In genomic region chr22:21418974-21419638, GRCh38 we compare ENCODE assay signal across 9 cellular contexts. TPM values are rescaled to one million over a fixed set of nuclear protein-coding genes. Genes with fewer than 3 reads are reported as not detected.
DNase-seq lines count a peak whose midpoint lies in the region; ATAC-seq, FAIRE-seq and TF ChIP-seq lines count a peak whose summit lies in the region.
"Not testable (repeated sequence)": the region's sequence is repeated elsewhere in the genome, so short reads cannot be mapped to it uniquely, and the experiment has no call there.
"Had no signal": no experiment of that assay in that cellular context is flagged by ENCODE, and none has a peak within 500 bp of the region (broad histone marks: within the 10 kb centered on the region; RNA-seq: fewer than 3 reads in every experiment).

No MANE protein-coding gene starts in this region.

- not testable (repeated sequence) for H3K4me1 Mint-ChIP-seq in GM23338

- H3K9me1 ChIP-seq in K562 (ENCODE audit: control insufficient read depth, insufficient read depth, low read length), result not testable (repeated sequence)

- peak; percentile 3 for DNase-seq in BE2C
- DNase-seq in GM23338 (ENCODE audit: low spot score); RWPE2 (ENCODE audit: low spot score); K562 (ENCODE audit: extremely low read depth in 1 of 4, low spot score in 3 of 4); aorta: not testable (repeated sequence)
- DNase-seq in right atrium auricular region (ENCODE audit: low spot score), result peak; percentile 42
- peak; percentile 84 for DNase-seq in mesenteric fat pad (ENCODE audit: low spot score)

- H3K9me3 Mint-ChIP-seq in GM23338, result not testable (repeated sequence)

- H3K4me2 ChIP-seq in GM23338 (peak overlapping the region; percentile 65; the same call in 1 of the 2 replicates), K562 (ENCODE audit: insufficient read depth, low read length) (peak overlapping the region; percentile 77), skeletal muscle satellite cell (ENCODE audit: low read length) (peak overlapping the region; percentile 39)

- ATAC-seq in GM23338, result not testable (repeated sequence)
- ATAC-seq in RWPE2 (ENCODE audit: low read depth) (peak; percentile 67), K562 (peak; percentile 1), aorta (ENCODE audit: low FRiP score) (peak; percentile 4)

- CTCF ChIA-PET in K562 (lab: Yijun Ruan, JAX; ENCODE audit: low intra/inter-chr PET ratio), result not testable (repeated sequence)

- H3K4me3 Mint-ChIP-seq in GM23338, result not testable (repeated sequence)

- H3K27ac ChIP-seq in GM23338 (ENCODE audit: low read depth); RWPE2 (ENCODE audit: poor library complexity, severe bottlenecking); right atrium auricular region; aorta (ENCODE audit: low read depth in 1 of 2, low read length in 2 of 2): not testable (repeated sequence)
- peak overlapping the region; percentile 57; the same call in 2 of the 3 replicates for H3K27ac ChIP-seq in K562 (ENCODE audit: extremely low read depth, low read depth, low read length)

- not testable (repeated sequence) for H3K27me3 Mint-ChIP-seq in GM23338 (ENCODE audit: insufficient read depth, low read depth, poor library complexity)

- not testable (repeated sequence) for FAIRE-seq in K562 (lab: Jason Lieb, UNC)

- TF ChIP-seq CTCF in BE2C (IDR thresholded peaks at IDR 0.05; ENCODE audit: low read depth, low read length); GM23338 (conservative IDR thresholded peaks at IDR 0.05; ENCODE audit: low read depth in 2 of 2); RWPE2 (IDR thresholded peaks at IDR 0.05; ENCODE audit: poor library complexity, severe bottlenecking); K562 (IDR thresholded peaks at IDR 0.05 in 2 of 3, conservative IDR thresholded peaks at IDR 0.05 in 1 of 3; ENCODE audit: insufficient read depth in 2 of 3, low read depth in 1 of 3, low read length in 3 of 3); right atrium auricular region (IDR thresholded peaks at IDR 0.05): not testable (repeated sequence)

- intact Hi-C loops in K562 (cut with micrococcal nuclease); aorta (cut with DNase I): not testable (repeated sequence)

- in situ Hi-C loops in K562 (cut with MboI), result loop anchor here (25.0 kb wide), 2 partner anchors 518 to 1118 kb away; no protein-coding TSS in a partner anchor

- not testable (repeated sequence) for H3F3A ChIP-seq in GM23338 (replicated peaks; ENCODE audit: low read depth)

- not testable (repeated sequence) for H3K9me3 ChIP-seq in BE2C; RWPE2 (ENCODE audit: severe bottlenecking); K562 (replicated peaks; ENCODE audit: control insufficient read depth, insufficient read depth, low read depth, low read length); right atrium auricular region; skeletal muscle satellite cell (replicated peaks; ENCODE audit: low read length); aorta (ENCODE audit: control insufficient read depth, low read length)

- not testable (repeated sequence) for H3K4me1 ChIP-seq in BE2C; GM23338 (ENCODE audit: insufficient read depth); RWPE2 (ENCODE audit: insufficient read depth, poor library complexity, severe bottlenecking); K562 (replicated peaks in 1 of 2; ENCODE audit: control insufficient read depth in 2 of 2, insufficient read depth in 2 of 2, low read length in 2 of 2); right atrium auricular region; skeletal muscle satellite cell (ENCODE audit: control insufficient read depth, insufficient read depth, low read length); aorta (ENCODE audit: control insufficient read depth in 1 of 2, insufficient read depth in 2 of 2, low read length in 2 of 2)

- H3K36me3 ChIP-seq in BE2C; GM23338 (ENCODE audit: insufficient read depth); RWPE2 (ENCODE audit: low read depth); K562 (ENCODE audit: control insufficient read depth, insufficient read depth, low read length); right atrium auricular region; skeletal muscle satellite cell (ENCODE audit: insufficient read depth, low read length); aorta (ENCODE audit: control insufficient read depth in 1 of 2, insufficient read depth in 2 of 2, low read length in 1 of 2): not testable (repeated sequence)

- H3K9me2 ChIP-seq in GM23338 (ENCODE audit: insufficient read depth), result not testable (repeated sequence)

- not testable (repeated sequence) for TF ChIP-seq POLR2A in K562 (conservative IDR thresholded peaks at IDR 0.05)

- TF ChIP-seq RAD21 in K562 (CRISPR knock-in tag; conservative IDR thresholded peaks at IDR 0.05 in 1 of 2, IDR thresholded peaks at IDR 0.05 in 1 of 2), result not testable (repeated sequence)

- not testable (repeated sequence) for H2AFZ ChIP-seq in GM23338; K562 (ENCODE audit: low read depth, low read length)

- not testable (repeated sequence) for TF ChIP-seq EP300 in K562 (IDR thresholded peaks at IDR 0.05; ENCODE audit: low read length)

- WGBS in K562 (ENCODE audit: insufficient coverage, low coverage, missing lambda C conversion rate), result 33% methylated on average over 5 of the region's 15 CpGs
- WGBS in aorta, 2 donors, result 79% methylated on average over 5 of the region's 15 CpGs

- H3K36me3 Mint-ChIP-seq in GM23338 (ENCODE audit: low read depth), result not testable (repeated sequence)

- POLR2A ChIA-PET in K562 (lab: Yijun Ruan, JAX), result not testable (repeated sequence)

- H3K4me3 ChIP-seq in BE2C (ENCODE audit: low read depth, low read length); GM23338; RWPE2 (ENCODE audit: severe bottlenecking); right atrium auricular region; skeletal muscle satellite cell (ENCODE audit: low read length); aorta (ENCODE audit: low read length in 2 of 2): not testable (repeated sequence)
- peak overlapping the region; percentile 25; the same call in 1 of the 2 replicates for H3K4me3 ChIP-seq in K562

- TSS peak; percentile 85 for BruUV-seq in K562 (replicated peaks; lab: Mats Ljungman, UMichigan)

- not testable (repeated sequence) for H3K79me2 ChIP-seq in GM23338 (replicated peaks; ENCODE audit: insufficient read depth); K562 (ENCODE audit: control insufficient read depth, insufficient read depth, low read length)

- peak overlapping the region; percentile 60 to 85 for H3K9ac ChIP-seq in K562 (ENCODE audit: insufficient read depth in 1 of 2, low read depth in 2 of 2, low read length in 2 of 2)
- H3K9ac ChIP-seq in skeletal muscle satellite cell (ENCODE audit: low read depth, low read length), result not testable (repeated sequence)

- H3K27ac Mint-ChIP-seq in GM23338, result not testable (repeated sequence)

- H4K20me1 ChIP-seq in GM23338 (replicated peaks; ENCODE audit: insufficient read depth); K562 (replicated peaks; ENCODE audit: control insufficient read depth, insufficient read depth, low read length): not testable (repeated sequence)

- H3K27me3 ChIP-seq in BE2C; GM23338 (ENCODE audit: insufficient read depth); RWPE2 (ENCODE audit: insufficient read depth, poor library complexity, severe bottlenecking); K562 (ENCODE audit: control insufficient read depth in 2 of 2, insufficient read depth in 2 of 2, low read length in 2 of 2); right atrium auricular region; skeletal muscle satellite cell (ENCODE audit: control insufficient read depth, insufficient read depth, low read length); aorta (ENCODE audit: control insufficient read depth in 1 of 2, insufficient read depth in 2 of 2, low read length in 1 of 2): not testable (repeated sequence)

RNA-seq across cellular contexts. Expression of gene HIC2, which starts 1.9 kb away (rescaled TPM):
- polyA plus RNA-seq in BE2C (2012; ENCODE audit: insufficient read depth, insufficient read length, low read depth), result 22.8 TPM
- 28.0 and 34.0 TPM in 2 replicates for total RNA-seq in GM23338 (2014; rRNA removed; shearing (Covaris generic))
- polyA plus RNA-seq in GM23338 (2016; fragmentation: Nextera tagmentation; extraction: Ambion mirVana), result 7.7 and 8.0 TPM in 2 replicates
- 56.9 and 123 TPM in 2 replicates for total RNA-seq in K562 (2011; cell fraction: chromatin; rRNA removed; ENCODE audit: low replicate concordance)
- 77.2 and 88.6 TPM in 2 replicates for total RNA-seq in K562 (2011; cell fraction: nucleolus; rRNA removed)
- 64.3 and 67.2 TPM in 2 replicates for total RNA-seq in K562 (2011; cell fraction: nucleoplasm; rRNA removed)
- 68.3 and 85.5 TPM in 2 replicates for total RNA-seq in K562 (2014; rRNA removed)
- total RNA-seq in K562 (2014; rRNA removed; fragmentation: Illumina TruSeq; extraction: Trizol), result 25.5 and 25.6 TPM in 2 replicates
- 51.0 and 51.9 TPM in 2 replicates for total RNA-seq in K562 (2015; rRNA removed; fragmentation: Illumina TruSeq; extraction: Trizol)
- total RNA-seq in K562 (2021), result 104 and 117 TPM in 2 replicates
- 19.7 and 20.7 TPM in 2 replicates for polyA plus RNA-seq in K562 (2011; rRNA removed)
- polyA plus RNA-seq in K562 (2011; cell fraction: cytosol; rRNA removed), result 25.5 and 39.2 TPM in 2 replicates
- polyA plus RNA-seq in K562 (2011; cell fraction: nucleus; rRNA removed), result 39.9 and 64.1 TPM in 2 replicates
- 40.2 and 58.7 TPM in 2 replicates for polyA plus RNA-seq in K562 (2012)
- polyA plus RNA-seq in K562 (2014; fragmentation: Illumina TruSeq; extraction: Trizol), result 35.5 and 50.6 TPM in 2 replicates
- polyA plus RNA-seq in K562 (2014; fragmentation: Nextera tagmentation; extraction: Ambion mirVana), result 1 to 10 TPM; 1.7 to 2.6 TPM
- 40.8 and 41.4 TPM in 2 replicates for polyA plus RNA-seq in K562 (2014; rRNA removed)
- polyA minus RNA-seq in K562 (2011; rRNA and poly(A)+ RNA removed), result 20.9 and 37.6 TPM in 2 replicates
- 47.0 and 61.2 TPM in 2 replicates for polyA minus RNA-seq in K562 (2011; cell fraction: cytosol; rRNA and poly(A)+ RNA removed)
- polyA minus RNA-seq in K562 (2011; cell fraction: nucleus; rRNA and poly(A)+ RNA removed), result 31.5 and 40.1 TPM in 2 replicates
- total RNA-seq in right atrium auricular region, result 1 to 10 TPM; 1.8 to 3.3 TPM
- 5.5 TPM for total RNA-seq in mesenteric fat pad
- 2.5 and 3.3 TPM in 2 replicates for total RNA-seq in skeletal muscle satellite cell (2012; rRNA removed)
- 1 to 10 TPM; 4.7 to 5.4 TPM for total RNA-seq in aorta
- 1 to 10 TPM in 1 of 2 donors, under 1 TPM in 1; 0.38 to 1.1 TPM for polyA plus RNA-seq in aorta

RNA-seq across cellular contexts. Expression of gene RIMBP3B, which starts 35.6 kb away (rescaled TPM):
- polyA plus RNA-seq in BE2C (2012; ENCODE audit: insufficient read depth, insufficient read length, low read depth), result 0.20 TPM
- 0.04 and 0.10 TPM in 2 replicates for total RNA-seq in GM23338 (2014; rRNA removed; shearing (Covaris generic))
- 0.09 and 0.21 TPM in 2 replicates for polyA plus RNA-seq in GM23338 (2016; fragmentation: Nextera tagmentation; extraction: Ambion mirVana)
- total RNA-seq in K562 (2011; cell fraction: chromatin; rRNA removed; ENCODE audit: low replicate concordance), result 0.60 TPM in 1 of 2 replicates, not detected in the other
- total RNA-seq in K562 (2011; cell fraction: nucleolus; rRNA removed), result 0.13 and 1.0 TPM in 2 replicates
- total RNA-seq in K562 (2011; cell fraction: nucleoplasm; rRNA removed), result 0.29 and 0.46 TPM in 2 replicates
- total RNA-seq in K562 (2014; rRNA removed), result 0.14 and 0.37 TPM in 2 replicates
- total RNA-seq in K562 (2014; rRNA removed; fragmentation: Illumina TruSeq; extraction: Trizol), result 0.18 and 0.19 TPM in 2 replicates
- total RNA-seq in K562 (2015; rRNA removed; fragmentation: Illumina TruSeq; extraction: Trizol), result 0.23 and 0.29 TPM in 2 replicates
- 0.55 and 0.78 TPM in 2 replicates for total RNA-seq in K562 (2021)
- 0.03 and 0.16 TPM in 2 replicates for polyA plus RNA-seq in K562 (2011; rRNA removed)
- polyA plus RNA-seq in K562 (2011; cell fraction: cytosol; rRNA removed), result 0.06 and 0.13 TPM in 2 replicates
- polyA plus RNA-seq in K562 (2011; cell fraction: nucleus; rRNA removed), result 0.08 and 0.18 TPM in 2 replicates
- 0.43 and 1.1 TPM in 2 replicates for polyA plus RNA-seq in K562 (2012)
- 0.14 and 0.24 TPM in 2 replicates for polyA plus RNA-seq in K562 (2014; fragmentation: Illumina TruSeq; extraction: Trizol)
- under 1 TPM in 1 of 2 experiments, not detected in 1; 0.01 TPM for polyA plus RNA-seq in K562 (2014; fragmentation: Nextera tagmentation; extraction: Ambion mirVana)
- 0.08 and 0.18 TPM in 2 replicates for polyA plus RNA-seq in K562 (2014; rRNA removed)
- polyA minus RNA-seq in K562 (2011; rRNA and poly(A)+ RNA removed), result 0.32 and 0.36 TPM in 2 replicates
- 0.29 TPM in 1 of 2 replicates, not detected in the other for polyA minus RNA-seq in K562 (2011; cell fraction: cytosol; rRNA and poly(A)+ RNA removed)
- 0.13 and 0.44 TPM in 2 replicates for polyA minus RNA-seq in K562 (2011; cell fraction: nucleus; rRNA and poly(A)+ RNA removed)
- total RNA-seq in right atrium auricular region, result under 1 TPM in 1 of 2 donors, not detected in 1; 0.08 TPM
- total RNA-seq in mesenteric fat pad, result 0.06 TPM
- total RNA-seq in skeletal muscle satellite cell (2012; rRNA removed), result under 0.01 and 0.22 TPM in 2 replicates
- total RNA-seq in aorta, result under 1 TPM in 1 of 2 donors, not detected in 1; 0.66 TPM
- polyA plus RNA-seq in aorta, result not detected
- total RNA-seq: CD4-positive, CD25-positive, alpha-beta regulatory T cell had no signal

RNA-seq across cellular contexts. Expression of gene TMEM191C, which starts 48.1 kb away (rescaled TPM):
- polyA plus RNA-seq in BE2C (2012; ENCODE audit: insufficient read depth, insufficient read length, low read depth), result 2.2 TPM
- 1.1 and 2.8 TPM in 2 replicates for total RNA-seq in GM23338 (2014; rRNA removed; shearing (Covaris generic))
- polyA plus RNA-seq in GM23338 (2016; fragmentation: Nextera tagmentation; extraction: Ambion mirVana), result 2.5 and 6.1 TPM in 2 replicates
- total RNA-seq in K562 (2011; cell fraction: chromatin; rRNA removed; ENCODE audit: low replicate concordance), result 5.4 and 9.0 TPM in 2 replicates
- 9.5 and 10.3 TPM in 2 replicates for total RNA-seq in K562 (2011; cell fraction: nucleolus; rRNA removed)
- total RNA-seq in K562 (2011; cell fraction: nucleoplasm; rRNA removed), result 7.1 and 8.9 TPM in 2 replicates
- total RNA-seq in K562 (2014; rRNA removed), result 3.4 and 4.6 TPM in 2 replicates
- total RNA-seq in K562 (2014; rRNA removed; fragmentation: Illumina TruSeq; extraction: Trizol), result 0.41 and 0.84 TPM in 2 replicates
- 1.1 and 1.6 TPM in 2 replicates for total RNA-seq in K562 (2015; rRNA removed; fragmentation: Illumina TruSeq; extraction: Trizol)
- total RNA-seq in K562 (2021), result 5.8 and 7.1 TPM in 2 replicates
- polyA plus RNA-seq in K562 (2011; rRNA removed), result 2.1 and 3.1 TPM in 2 replicates
- polyA plus RNA-seq in K562 (2011; cell fraction: cytosol; rRNA removed), result 5.0 and 11.5 TPM in 2 replicates
- 13.1 and 16.7 TPM in 2 replicates for polyA plus RNA-seq in K562 (2011; cell fraction: nucleus; rRNA removed)
- 5.2 and 9.2 TPM in 2 replicates for polyA plus RNA-seq in K562 (2012)
- polyA plus RNA-seq in K562 (2014; fragmentation: Illumina TruSeq; extraction: Trizol), result 0.82 and 1.1 TPM in 2 replicates
- under 1 TPM; 0.15 to 0.28 TPM for polyA plus RNA-seq in K562 (2014; fragmentation: Nextera tagmentation; extraction: Ambion mirVana)
- polyA plus RNA-seq in K562 (2014; rRNA removed), result 4.0 and 6.5 TPM in 2 replicates
- 0.46 and 0.93 TPM in 2 replicates for polyA minus RNA-seq in K562 (2011; rRNA and poly(A)+ RNA removed)
- polyA minus RNA-seq in K562 (2011; cell fraction: cytosol; rRNA and poly(A)+ RNA removed), result 2.4 and 4.9 TPM in 2 replicates
- 2.4 and 3.0 TPM in 2 replicates for polyA minus RNA-seq in K562 (2011; cell fraction: nucleus; rRNA and poly(A)+ RNA removed)
- 1 to 10 TPM; 1.3 TPM for total RNA-seq in right atrium auricular region
- 0.16 TPM for total RNA-seq in mesenteric fat pad
- 1.1 and 2.8 TPM in 2 replicates for total RNA-seq in skeletal muscle satellite cell (2012; rRNA removed)
- 1 to 10 TPM in 1 of 2 donors, under 1 TPM in 1; 0.55 to 1.4 TPM for total RNA-seq in aorta
- polyA plus RNA-seq in aorta, result 1 to 10 TPM in 1 of 2 donors, under 1 TPM in 1; 0.50 to 2.9 TPM
